8 cellular contexts compared by ENCODE assay signal in the genomic region with DNA sequence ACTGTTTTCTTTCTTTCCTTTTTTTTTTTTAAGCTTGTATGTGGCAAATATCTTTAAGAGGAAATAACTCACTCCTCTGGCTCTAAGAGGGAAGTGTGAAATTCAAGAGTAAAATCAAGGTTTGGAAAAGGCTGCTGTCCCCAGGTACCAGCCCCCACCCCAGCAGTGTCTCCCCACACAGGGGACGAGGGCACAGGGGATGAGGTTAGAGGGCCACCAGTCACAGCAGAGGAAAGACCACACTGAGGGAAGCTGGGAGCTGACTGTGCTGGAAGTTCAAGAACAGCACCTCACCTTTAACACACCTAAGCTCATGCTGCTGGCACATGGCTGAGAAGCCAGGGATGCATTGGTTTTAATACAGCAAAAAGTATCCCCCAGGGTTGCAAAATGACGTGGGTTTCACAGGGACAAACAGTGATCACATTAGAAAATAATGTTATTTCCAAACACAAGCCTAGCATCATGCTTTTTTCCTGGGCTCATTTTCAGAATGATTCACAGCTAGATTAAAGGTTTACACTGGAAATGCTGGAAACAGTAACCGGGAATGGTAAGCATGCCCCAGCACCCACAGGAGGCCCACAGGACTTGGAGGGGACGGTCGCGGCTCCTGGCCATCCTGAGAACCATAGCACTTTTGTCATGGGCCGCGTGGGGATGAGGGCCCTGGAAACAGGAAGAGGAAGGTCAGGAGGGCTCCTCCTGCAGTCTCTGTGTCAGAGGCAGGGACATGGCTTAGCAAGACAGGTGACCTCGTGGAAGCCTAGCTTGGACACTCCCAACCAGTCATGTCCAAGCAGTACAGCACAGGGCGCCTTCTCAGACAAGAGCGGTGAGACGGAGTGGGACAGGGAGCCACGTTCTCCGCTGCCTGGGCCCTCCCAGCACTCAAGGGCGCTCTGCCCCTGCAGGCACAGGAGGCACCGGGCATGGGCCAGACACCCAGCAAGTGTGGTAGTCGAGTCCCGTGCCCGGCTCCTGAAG. TPM values are rescaled to one million over a fixed set of nuclear protein-coding genes. Genes with fewer than 3 reads are reported as not detected.
DNase-seq lines count a peak whose midpoint lies in the region; ATAC-seq and TF ChIP-seq lines count a peak whose summit lies in the region.

No MANE protein-coding gene starts in this region.

- in situ Hi-C loops in transverse colon (cut with MboI; ENCODE audit: low pct_ligation_motif_present in 1 of 4, low pct_unique_long_range_greater_than_20kb in 1 of 4, low sequenced_read_pairs in 3 of 4) = no loop called here

- H3K9me3 ChIP-seq in transverse colon = no peaks in the 10 kb centered on the region
- no peaks in the 10 kb centered on the region for H3K9me3 ChIP-seq in SJCRH30 (replicated peaks)

- peak; percentile 4 for DNase-seq in activated CD4-positive, alpha-beta T cell treated with anti-CD3 and anti-CD28 coated beads for 1 hour
- no peak for DNase-seq in activated CD4-positive, alpha-beta T cell treated with anti-CD3 and anti-CD28 coated beads, Interleukin-2, amount 50 U/mL, for 1 hour
- DNase-seq in astrocyte of the hippocampus (ENCODE audit: low read depth, low spot score) = peak; percentile 73
- peak; percentile 28 for DNase-seq in kidney glomerular epithelial cell (lab: John Stamatoyannopoulos, UW)
- DNase-seq in transverse colon = peak; percentile 8
- no peak for DNase-seq in SJCRH30
- DNase-seq in substantia nigra (lab: John Stamatoyannopoulos, UW) = no peak

- intact Hi-C loops in transverse colon (cut with DNase I; ENCODE audit: low total_unique reads) = no loop called here

- TF ChIP-seq CTCF in transverse colon (IDR thresholded peaks at IDR 0.05) = no peak

- no peak overlapping the region for H3K4me3 ChIP-seq in transverse colon
- no peak overlapping the region for H3K4me3 ChIP-seq in SJCRH30

- no peak for TF ChIP-seq EP300 in transverse colon (IDR thresholded peaks at IDR 0.05; ENCODE audit: low read depth)

- TF ChIP-seq POLR2A in transverse colon (IDR thresholded peaks at IDR 0.05) = no peak

- peaks cover 0 to 16% (median 2%) of the 10 kb centered on the region in 4 donors for H3K4me1 ChIP-seq in transverse colon
- peaks cover 7% of the 10 kb centered on the region; the same call in 1 of the 2 replicates for H3K4me1 ChIP-seq in SJCRH30

- H3K27ac ChIP-seq in transverse colon = peak overlapping the region in 2 of 4 donors; percentile 25 to 34
- no peak overlapping the region for H3K27ac ChIP-seq in SJCRH30
- H3K27ac ChIP-seq in substantia nigra (ENCODE audit: low read depth, low read length, poor library complexity, severe bottlenecking) = no peak overlapping the region

- no peaks in the 10 kb centered on the region for H3K27me3 ChIP-seq in transverse colon
- H3K27me3 ChIP-seq in SJCRH30 = no peaks in the 10 kb centered on the region

- no peak for ATAC-seq in GM21576 (IDR thresholded peaks at IDR 0.05; ENCODE audit: unreplicated experiment)

- WGBS in transverse colon (ENCODE audit: low coverage in 1 of 2), 2 donors = 80 to 82% methylated on average over 1 to 19 of the region's 19 CpGs

- H3K36me3 ChIP-seq in transverse colon (no peaks in the 10 kb centered on the region), SJCRH30 (no peaks in the 10 kb centered on the region)

RNA-seq across cellular contexts. Expression of a gene that starts 6.9 kb away (rescaled TPM):
- 10 to 100 TPM in 3 of 4 donors, 1 to 10 TPM in 1; 10.0 to 50.5 (median 21.0) TPM for total RNA-seq in transverse colon
- total RNA-seq in SJCRH30 (2014; rRNA removed; shearing (Covaris generic)) = 36.9 and 44.6 TPM in 2 replicates

Comparison
In these comparisons a context has a peak if more than half of its experiments do, and no peak if none do; other contexts are left out.
1. DNase-seq: peak in activated CD4-positive, alpha-beta T cell treated with anti-CD3 and anti-CD28 coated beads for 1 hour (single experiment), astrocyte of the hippocampus (single experiment), kidney glomerular epithelial cell (single experiment) and transverse colon (single experiment); none in activated CD4-positive, alpha-beta T cell treated with anti-CD3 and anti-CD28 coated beads, Interleukin-2, amount 50 U/mL, for 1 hour (single experiment), SJCRH30 (0 of 2) and substantia nigra (0 of 49).